9 cellular contexts compared by ENCODE assay signal in genomic region chr6:90184334-90185298, GRCh38.
A peak's percentile ranks its signal among the peaks of the same experiment; 100 is the strongest.
DNase-seq lines count a peak whose midpoint lies in the region; ATAC-seq and TF ChIP-seq lines count a peak whose summit lies in the region.
"Had no signal": no experiment of that assay in that cellular context is flagged by ENCODE, and none has a peak within 500 bp of the region (broad histone marks: within the 10 kb centered on the region; RNA-seq: fewer than 3 reads in every experiment).

No MANE protein-coding gene starts in this region.

- no peaks in the 10 kb centered on the region for H3K27me3 ChIP-seq in vagina

- peak overlapping the region; percentile 68 for H3K4me3 Mint-ChIP-seq in T-helper 1 cell treated with Interleukin-12 subunit alpha and Interleukin-12 subunit beta and Interleukin-4 antibody, amounts not matched to agents 30 μg/mL and 1 μg/mL, for 36 hours
- peak overlapping the region; percentile 47 for H3K4me3 Mint-ChIP-seq in stimulated activated memory B cell treated with anti-CD40 and anti-IgM and Interleukin-4, amounts not matched to agents 10 μg/mL and 1 μg/mL and 100 μg/mL, for 72 hours

- H3K4me1 ChIP-seq in vagina, result peaks cover 18% of the 10 kb centered on the region

- no peak for TF ChIP-seq POLR2A in vagina (IDR thresholded peaks at IDR 0.05)

- no peak overlapping the region for H3K27ac ChIP-seq in vagina

- peak; percentile 28 for ATAC-seq in stimulated activated memory B cell treated with anti-CD40 and anti-IgM and Interleukin-4, amounts not matched to agents 10 μg/mL and 1 μg/mL and 100 μg/mL, for 72 hours

- no peaks in the 10 kb centered on the region for H3K36me3 ChIP-seq in vagina

- no peaks in the 10 kb centered on the region for H3K9me3 ChIP-seq in vagina

- TF ChIP-seq CTCF in vagina (IDR thresholded peaks at IDR 0.05), result no peak

- H3K27ac Mint-ChIP-seq in T-helper 1 cell treated with Interleukin-12 subunit alpha and Interleukin-12 subunit beta and Interleukin-4 antibody, amounts not matched to agents 30 μg/mL and 1 μg/mL, for 36 hours, result peak overlapping the region; percentile 50
- H3K27ac Mint-ChIP-seq in stimulated activated memory B cell treated with anti-CD40 and anti-IgM and Interleukin-4, amounts not matched to agents 10 μg/mL and 1 μg/mL and 100 μg/mL, for 72 hours, result peak overlapping the region; percentile 83

- peaks cover 7% of the 10 kb centered on the region for H3K36me3 Mint-ChIP-seq in T-helper 1 cell treated with Interleukin-12 subunit alpha and Interleukin-12 subunit beta and Interleukin-4 antibody, amounts not matched to agents 30 μg/mL and 1 μg/mL, for 36 hours (ENCODE audit: low read depth)
- peaks cover 6% of the 10 kb centered on the region for H3K36me3 Mint-ChIP-seq in stimulated activated memory B cell treated with anti-CD40 and anti-IgM and Interleukin-4, amounts not matched to agents 10 μg/mL and 1 μg/mL and 100 μg/mL, for 72 hours

- intact Hi-C loops in vagina (cut with DNase I), result no loop called here

- no peak overlapping the region for H3K4me3 ChIP-seq in vagina

- peaks cover 62% of the 10 kb centered on the region for H3K4me1 Mint-ChIP-seq in T-helper 1 cell treated with Interleukin-12 subunit alpha and Interleukin-12 subunit beta and Interleukin-4 antibody, amounts not matched to agents 30 μg/mL and 1 μg/mL, for 36 hours (ENCODE audit: low read depth)
- H3K4me1 Mint-ChIP-seq in stimulated activated memory B cell treated with anti-CD40 and anti-IgM and Interleukin-4, amounts not matched to agents 10 μg/mL and 1 μg/mL and 100 μg/mL, for 72 hours, result peaks cover 44% of the 10 kb centered on the region

- DNase-seq in T-helper 1 cell (no peak), glomerular endothelial cell (ENCODE audit: extremely low read depth, low read depth, low spot score) (peak; percentile 64), NCI-H69 (lab: John Stamatoyannopoulos, UW) (no peak), anterior cingulate cortex (lab: John Stamatoyannopoulos, UW) (no peak), vagina (ENCODE audit: extremely low spot score in 2 of 2) (no peak)
- DNase-seq: aorta had no signal

- no peaks in the 10 kb centered on the region for H3K27me3 Mint-ChIP-seq in T-helper 1 cell treated with Interleukin-12 subunit alpha and Interleukin-12 subunit beta and Interleukin-4 antibody, amounts not matched to agents 30 μg/mL and 1 μg/mL, for 36 hours (ENCODE audit: low read depth)
- no peaks in the 10 kb centered on the region for H3K27me3 Mint-ChIP-seq in stimulated activated memory B cell treated with anti-CD40 and anti-IgM and Interleukin-4, amounts not matched to agents 10 μg/mL and 1 μg/mL and 100 μg/mL, for 72 hours

- H3K9me3 Mint-ChIP-seq in T-helper 1 cell treated with Interleukin-12 subunit alpha and Interleukin-12 subunit beta and Interleukin-4 antibody, amounts not matched to agents 30 μg/mL and 1 μg/mL, for 36 hours, result peaks cover 3% of the 10 kb centered on the region
- H3K9me3 Mint-ChIP-seq in stimulated activated memory B cell treated with anti-CD40 and anti-IgM and Interleukin-4, amounts not matched to agents 10 μg/mL and 1 μg/mL and 100 μg/mL, for 72 hours, result peaks cover 3% of the 10 kb centered on the region

TF ChIP-seq in PFSK-1, 5 proteins besides CTCF, POLR2A, EP300 and RAD21:
- no peak for TF ChIP-seq POLR2AphosphoS5 (IDR thresholded peaks at IDR 0.05; ENCODE audit: low read depth, low read length)
- peak; percentile 13 for TF ChIP-seq FOXP2 (optimal IDR thresholded peaks at IDR 0.05; ENCODE audit: borderline replicate concordance, extremely low read depth, extremely low read length, insufficient read depth)
- TF ChIP-seq, protein P1, sequence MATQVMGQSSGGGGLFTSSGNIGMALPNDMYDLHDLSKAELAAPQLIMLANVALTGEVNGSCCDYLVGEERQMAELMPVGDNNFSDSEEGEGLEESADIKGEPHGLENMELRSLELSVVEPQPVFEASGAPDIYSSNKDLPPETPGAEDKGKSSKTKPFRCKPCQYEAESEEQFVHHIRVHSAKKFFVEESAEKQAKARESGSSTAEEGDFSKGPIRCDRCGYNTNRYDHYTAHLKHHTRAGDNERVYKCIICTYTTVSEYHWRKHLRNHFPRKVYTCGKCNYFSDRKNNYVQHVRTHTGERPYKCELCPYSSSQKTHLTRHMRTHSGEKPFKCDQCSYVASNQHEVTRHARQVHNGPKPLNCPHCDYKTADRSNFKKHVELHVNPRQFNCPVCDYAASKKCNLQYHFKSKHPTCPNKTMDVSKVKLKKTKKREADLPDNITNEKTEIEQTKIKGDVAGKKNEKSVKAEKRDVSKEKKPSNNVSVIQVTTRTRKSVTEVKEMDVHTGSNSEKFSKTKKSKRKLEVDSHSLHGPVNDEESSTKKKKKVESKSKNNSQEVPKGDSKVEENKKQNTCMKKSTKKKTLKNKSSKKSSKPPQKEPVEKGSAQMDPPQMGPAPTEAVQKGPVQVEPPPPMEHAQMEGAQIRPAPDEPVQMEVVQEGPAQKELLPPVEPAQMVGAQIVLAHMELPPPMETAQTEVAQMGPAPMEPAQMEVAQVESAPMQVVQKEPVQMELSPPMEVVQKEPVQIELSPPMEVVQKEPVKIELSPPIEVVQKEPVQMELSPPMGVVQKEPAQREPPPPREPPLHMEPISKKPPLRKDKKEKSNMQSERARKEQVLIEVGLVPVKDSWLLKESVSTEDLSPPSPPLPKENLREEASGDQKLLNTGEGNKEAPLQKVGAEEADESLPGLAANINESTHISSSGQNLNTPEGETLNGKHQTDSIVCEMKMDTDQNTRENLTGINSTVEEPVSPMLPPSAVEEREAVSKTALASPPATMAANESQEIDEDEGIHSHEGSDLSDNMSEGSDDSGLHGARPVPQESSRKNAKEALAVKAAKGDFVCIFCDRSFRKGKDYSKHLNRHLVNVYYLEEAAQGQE (IDR thresholded peaks at IDR 0.05; ENCODE audit: insufficient read depth in 1 of 2, low read depth in 2 of 2, low read length in 2 of 2), result no peak
TF ChIP-seq in PFSK-1: peak in this region for 1.
